Comparison of ENCODE assay signal across 14 cellular contexts in genomic region chr16:54586474-54587175, GRCh38.
DNase-seq lines count a peak whose midpoint lies in the region; ATAC-seq, FAIRE-seq and TF ChIP-seq lines count a peak whose summit lies in the region.
"Had no signal": no experiment of that assay in that cellular context is flagged by ENCODE, and none has a peak within 500 bp of the region (broad histone marks: within the 10 kb centered on the region; RNA-seq: fewer than 3 reads in every experiment).

No MANE protein-coding gene starts in this region.

- CTCF ChIA-PET in H1 (lab: Charles Lee; ENCODE audit: partially characterized antibody): interaction anchor here (1.1 kb wide), 1 partner anchor 10 kb away, joined by 3 read pairs; no protein-coding TSS in a partner anchor
- CTCF ChIA-PET in activated CD4-positive, alpha-beta T cell treated with anti-CD3 and anti-CD28 coated beads for 36 hours (lab: Charles Lee): no interaction called here

- H3K27ac Mint-ChIP-seq in activated CD4-positive, alpha-beta T cell treated with anti-CD3 and anti-CD28 coated beads for 36 hours: no peak overlapping the region
- H3K27ac Mint-ChIP-seq: B cell; CD4-positive, alpha-beta T cell had no signal

- H3K36me3 ChIP-seq in heart right ventricle (no peaks in the 10 kb centered on the region), HUES64 (ENCODE audit: insufficient read depth, low read length) (no peaks in the 10 kb centered on the region), H1 (ENCODE audit: control insufficient read depth in 2 of 4, insufficient read depth in 4 of 4, low read length in 3 of 4) (no peaks in the 10 kb centered on the region)

- H3K14ac ChIP-seq in H1 (ENCODE audit: insufficient read length): no peak overlapping the region

- H3K4me3 Mint-ChIP-seq in activated CD4-positive, alpha-beta T cell treated with anti-CD3 and anti-CD28 coated beads for 36 hours: no peak overlapping the region
- H3K4me3 Mint-ChIP-seq: B cell; CD4-positive, alpha-beta T cell had no signal

- peak overlapping the region; percentile 51 for H3K18ac ChIP-seq in H1 (ENCODE audit: extremely low read depth, low read length)

- intact Hi-C loops in heart right ventricle (cut with DNase I): no loop called here
- intact Hi-C loops in right cardiac atrium (cut with DNase I): no loop called here
- intact Hi-C loops in activated CD4-positive, alpha-beta T cell treated with anti-CD3 and anti-CD28 coated beads for 36 hours (cut with DNase I, micrococcal nuclease): no loop called here

- peaks cover 9% of the 10 kb centered on the region for H3K27me3 Mint-ChIP-seq in activated CD4-positive, alpha-beta T cell treated with anti-CD3 and anti-CD28 coated beads for 36 hours

- TF ChIP-seq POLR2A in H1 (IDR thresholded peaks at IDR 0.05; ENCODE audit: control extremely low read depth in 1 of 2, low read depth in 2 of 2, low read length in 2 of 2): no peak

- POLR2A ChIA-PET in H1 (lab: Charles Lee; ENCODE audit: partially characterized antibody): interaction anchor here (2.0 kb wide), 1 partner anchor 8 kb away, joined by 6 read pairs; no protein-coding TSS in a partner anchor
- POLR2A ChIA-PET in activated CD4-positive, alpha-beta T cell treated with anti-CD3 and anti-CD28 coated beads for 36 hours (lab: Charles Lee): no interaction called here

- no peaks in the 10 kb centered on the region for H3K79me1 ChIP-seq in H1 (ENCODE audit: low read depth, low read length)

- no peak for TF ChIP-seq RAD21 in H1 (IDR thresholded peaks at IDR 0.05 in 1 of 2, conservative IDR thresholded peaks at IDR 0.05 in 1 of 2; ENCODE audit: low read depth in 2 of 2, low read length in 2 of 2)

- H3K4me1 Mint-ChIP-seq in activated CD4-positive, alpha-beta T cell treated with anti-CD3 and anti-CD28 coated beads for 36 hours: no peaks in the 10 kb centered on the region
- H3K4me1 Mint-ChIP-seq: B cell had no signal

- H2BK12ac ChIP-seq in H1 (ENCODE audit: low read depth, low read length): peak overlapping the region; percentile 88

- H2AFZ ChIP-seq in H1 (ENCODE audit: low read length): peak overlapping the region; percentile 18; the same call in 1 of the 2 replicates

- H3K27ac ChIP-seq in heart right ventricle: no peak overlapping the region
- H3K27ac ChIP-seq in right cardiac atrium (ENCODE audit: low read length): no peak overlapping the region
- H3K27ac ChIP-seq in HUES64 (ENCODE audit: low read depth, low read length): peak overlapping the region; percentile 82; the same call in 1 of the 2 replicates
- H3K27ac ChIP-seq in H1 (ENCODE audit: low read depth, low read length): no peak overlapping the region

- no peak overlapping the region for H2BK120ac ChIP-seq in H1 (replicated peaks; ENCODE audit: low read depth, low read length)

- DNase-seq in heart right ventricle (peak in 1 of 2 donors; percentile 6), right cardiac atrium (no peak), H1 (ENCODE audit: low read depth in 1 of 2, low spot score in 2 of 2) (no peak), HCEC 1CT (no peak), HK-2 (ENCODE audit: unreplicated experiment) (no peak)
- no peak for DNase-seq in activated CD4-positive, alpha-beta T cell treated with anti-CD3 and anti-CD28 coated beads for 36 hours
- DNase-seq: C1 segment of cervical spinal cord; Calu3; CD4-positive, alpha-beta T cell; DMS 273 treated with DMSO at 0.1 percent for 48 hours; H7 had no signal

- no peak overlapping the region for H3K9ac ChIP-seq in HUES64 (ENCODE audit: low read depth, low read length)
- H3K9ac ChIP-seq in H1 (replicated peaks in 1 of 4; ENCODE audit: extremely low read depth in 1 of 4, low read depth in 3 of 4, low read length in 3 of 4): no peak overlapping the region

- peaks cover 0 to 15% (median 0%) of the 10 kb centered on the region in 9 donors for H3K4me1 ChIP-seq in heart right ventricle
- no peaks in the 10 kb centered on the region for H3K4me1 ChIP-seq in right cardiac atrium (ENCODE audit: control insufficient read depth, insufficient read depth, low read length)
- peaks cover 48% of the 10 kb centered on the region for H3K4me1 ChIP-seq in HUES64 (ENCODE audit: insufficient read depth, low read length)
- peaks cover 6 to 27% (median 18%) of the 10 kb centered on the region in 4 experiments for H3K4me1 ChIP-seq in H1 (replicated peaks in 1 of 4; ENCODE audit: control insufficient read depth in 3 of 4, insufficient read depth in 4 of 4, low read length in 3 of 4)

- FAIRE-seq in H1 (lab: Jason Lieb, UNC): no peak
- FAIRE-seq: A204.1 had no signal

- no peak overlapping the region for H3K4ac ChIP-seq in H1 (replicated peaks; ENCODE audit: insufficient read length, low read depth, low read length)

- no peak for TF ChIP-seq CTCF in heart right ventricle (IDR thresholded peaks at IDR 0.05)
- TF ChIP-seq CTCF in H1 (IDR thresholded peaks at IDR 0.05; ENCODE audit: control extremely low read depth in 1 of 3, insufficient read depth in 1 of 3, low read depth in 1 of 3, low read length in 3 of 3): no peak

- ATAC-seq in heart right ventricle (peak in 6 of 8 donors; percentile 22 to 91 (median 78)), right cardiac atrium (no peak)
- no peak for ATAC-seq in activated CD4-positive, alpha-beta T cell treated with anti-CD3 and anti-CD28 coated beads for 36 hours

- no peak overlapping the region for H4K5ac ChIP-seq in H1 (ENCODE audit: insufficient read length, low read depth, low read length)

- no peak overlapping the region for H4K8ac ChIP-seq in H1 (ENCODE audit: extremely low read depth, insufficient read depth, low read length)

- H3K23ac ChIP-seq in H1 (ENCODE audit: insufficient read length): no peak overlapping the region

- H3K27me3 ChIP-seq in heart right ventricle: no peaks in the 10 kb centered on the region
- H3K27me3 ChIP-seq in right cardiac atrium (ENCODE audit: control insufficient read depth, insufficient read depth): no peaks in the 10 kb centered on the region
- H3K27me3 ChIP-seq in HUES64 (ENCODE audit: insufficient read depth, low read length): peaks cover 31% of the 10 kb centered on the region; the same call in 1 of the 2 replicates
- H3K27me3 ChIP-seq in H1 (replicated peaks in 1 of 4; ENCODE audit: control insufficient read depth in 3 of 4, extremely low read depth in 1 of 4, insufficient read depth in 3 of 4, low read length in 3 of 4): peaks cover 0 to 6% (median 1%) of the 10 kb centered on the region in 4 experiments; a peak in 4 of 7 replicates

- no peaks in the 10 kb centered on the region for H3K36me3 Mint-ChIP-seq in activated CD4-positive, alpha-beta T cell treated with anti-CD3 and anti-CD28 coated beads for 36 hours (ENCODE audit: low read depth)

- no peaks in the 10 kb centered on the region for H3K9me3 ChIP-seq in heart right ventricle
- no peaks in the 10 kb centered on the region for H3K9me3 ChIP-seq in right cardiac atrium (ENCODE audit: control insufficient read depth, low read length)
- no peaks in the 10 kb centered on the region for H3K9me3 ChIP-seq in HUES64 (ENCODE audit: insufficient read depth, low read depth, low read length)
- H3K9me3 ChIP-seq in H1 (ENCODE audit: insufficient read depth in 2 of 2, low read depth in 1 of 2, low read length in 1 of 2): no peaks in the 10 kb centered on the region

- peak overlapping the region; percentile 71; the same call in 1 of the 2 replicates for H2BK5ac ChIP-seq in H1 (ENCODE audit: low read depth, low read length)

- no peak overlapping the region; the same call in 1 of the 2 replicates for H2BK20ac ChIP-seq in H1 (ENCODE audit: low read length)

- H3K4me3 ChIP-seq in heart right ventricle (no peak overlapping the region), right cardiac atrium (ENCODE audit: low read length) (no peak overlapping the region), HUES64 (ENCODE audit: low read length) (no peak overlapping the region), H1 (ENCODE audit: extremely low read depth in 1 of 4, insufficient read depth in 2 of 4, low read depth in 3 of 4, low read length in 4 of 4) (no peak overlapping the region)

- H2BK15ac ChIP-seq in H1 (ENCODE audit: low read length): 0 out of 2 replicates have a peak overlapping the region, but pooled peaks have one; percentile 61

- H3K79me2 ChIP-seq in H1 (ENCODE audit: control insufficient read depth in 1 of 2, insufficient read depth in 2 of 2, low read length in 2 of 2): no peaks in the 10 kb centered on the region

- H3K4me2 ChIP-seq in H1 (ENCODE audit: insufficient read depth in 1 of 2, low read depth in 2 of 2, low read length in 2 of 2): peak overlapping the region in 1 of 2 experiments; percentile 50; a peak in 2 of 4 replicates

- no peak overlapping the region for H3K56ac ChIP-seq in H1 (replicated peaks; ENCODE audit: insufficient read length, low read depth, low read length)

- H4K91ac ChIP-seq in H1 (replicated peaks; ENCODE audit: insufficient read length, low read length): peak overlapping the region; percentile 26

- H3K9me3 Mint-ChIP-seq in activated CD4-positive, alpha-beta T cell treated with anti-CD3 and anti-CD28 coated beads for 36 hours (ENCODE audit: low read depth): no peaks in the 10 kb centered on the region
- H3K9me3 Mint-ChIP-seq: CD4-positive, alpha-beta T cell had no signal

- WGBS in heart right ventricle, 2 donors: 71 to 73% methylated on average over 4 of the region's 4 CpGs
- WGBS in right cardiac atrium: 69% methylated on average over 4 of the region's 4 CpGs
- WGBS in HUES64: 91% methylated on average over 4 of the region's 4 CpGs
- 83% methylated on average over 4 of the region's 4 CpGs; no CpG with 5 or more reads in 1 of the 2 experiments for WGBS in H1 (ENCODE audit: extremely low coverage in 1 of 2, insufficient coverage in 1 of 2, insufficient read length in 1 of 2, insufficient replicate concordance in 2 of 2, low coverage in 1 of 2, low lambda C conversion rate in 2 of 2, missing lambda C conversion rate in 1 of 2), 2 experiments

- H4K20me1 ChIP-seq in H1 (replicated peaks in 1 of 2; ENCODE audit: control insufficient read depth in 1 of 2, insufficient read depth in 2 of 2, low read length in 2 of 2): no peaks in the 10 kb centered on the region

- TF ChIP-seq EP300 in H1 (IDR thresholded peaks at IDR 0.05; ENCODE audit: borderline replicate concordance in 1 of 2, low read depth in 2 of 2, low read length in 2 of 2): no peak

- no peak overlapping the region for H2AK5ac ChIP-seq in H1 (ENCODE audit: low read depth, low read length)

- no peaks in the 10 kb centered on the region for H3K23me2 ChIP-seq in H1 (ENCODE audit: low read depth, low read length)

TF ChIP-seq in H1, 55 proteins besides CTCF, POLR2A, EP300 and RAD21:
- TF ChIP-seq KDM1A (IDR thresholded peaks at IDR 0.05; ENCODE audit: borderline replicate concordance, low read length): peak; percentile 20; the same call in 1 of the 2 replicates
- no peak for TF ChIP-seq SUZ12 (IDR thresholded peaks at IDR 0.05; ENCODE audit: low read length)
- no peak for TF ChIP-seq TAF7 (optimal IDR thresholded peaks at IDR 0.05; ENCODE audit: borderline replicate concordance, low read depth, low read length)
- TF ChIP-seq HDAC6 (IDR thresholded peaks at IDR 0.05; ENCODE audit: low read depth, low read length): no peak
TF ChIP-seq in H1: peak in this region for 1.

Comparison
In these comparisons a context has a peak if more than half of its experiments do, and no peak if none do; other contexts are left out.
1. ATAC-seq: peak in heart right ventricle (6 of 8); none in right cardiac atrium (0 of 2) and activated CD4-positive, alpha-beta T cell treated with anti-CD3 and anti-CD28 coated beads for 36 hours (single experiment).